34 cellular contexts compared by ENCODE assay signal in genomic region chr2:16156411-16156810, GRCh38.
"Had no signal": no experiment of that assay in that cellular context is flagged by ENCODE, and none has a peak within 500 bp of the region (broad histone marks: within the 10 kb centered on the region; RNA-seq: fewer than 3 reads in every experiment).

No MANE protein-coding gene starts in this region.

- H3K27me3 ChIP-seq: MG63 had no signal

- H3K4me3 ChIP-seq: MG63 had no signal

- DNase-seq: Karpas-422, Kasumi-1, MG63, MM.1S, MV-4-11, NCI-H1048, NCI-H1092, NCI-H1092 treated with DMSO at 0.1 percent for 48 hours, NCI-H1105, NCI-H1105 treated with DMSO at 0.1 percent for 48 hours, NCI-H1417, NCI-H1417 treated with DMSO at 0.1 percent for 48 hours, NCI-H1436, NCI-H1436 treated with DMSO at 0.1 percent for 48 hours, NCI-H1694, NCI-H1694 treated with DMSO at 0.1 percent for 48 hours, NCI-H187, NCI-H187 treated with DMSO at 0.1 percent for 48 hours, NCI-H1930, NCI-H2029, NCI-H2029 treated with DMSO at 0.1 percent for 48 hours, NCI-H2081, NCI-H2081 treated with DMSO at 0.1 percent for 48 hours, NCI-H2107, NCI-H2171, NCI-H2171 treated with DMSO at 0.1 percent for 48 hours, NCI-H2227 treated with DMSO at 0.1 percent for 48 hours, NCI-H345, NCI-H446, NCI-H446 treated with DMSO at 0.1 percent for 48 hours, NCI-H510A, NCI-H510A treated with DMSO at 0.1 percent for 48 hours, NCI-H524 treated with DMSO at 0.1 percent for 48 hours, NCI-H526 had no signal

- H3K36me3 ChIP-seq: MG63 had no signal

- H3K9me3 ChIP-seq: MG63 had no signal
